Comparison of ENCODE assay signal across 22 cellular contexts in genomic region chr5:133260715-133261114, GRCh38.
DNase-seq lines count a peak whose midpoint lies in the region; ATAC-seq, FAIRE-seq and TF ChIP-seq lines count a peak whose summit lies in the region.
"Had no signal": no experiment of that assay in that cellular context is flagged by ENCODE, and none has a peak within 500 bp of the region (broad histone marks: within the 10 kb centered on the region; RNA-seq: fewer than 3 reads in every experiment).

No MANE protein-coding gene starts in this region.

- TF ChIP-seq POLR2A in A549 (IDR thresholded peaks at IDR 0.05; ENCODE audit: low read length) = no peak

- POLR2A ChIA-PET in A549 (lab: Yijun Ruan, JAX) = no interaction called here

- H3K4me1 ChIP-seq in A549 (no peaks in the 10 kb centered on the region), DND-41 (ENCODE audit: insufficient read depth, low read length) (peaks cover 54% of the 10 kb centered on the region)
- H3K4me1 ChIP-seq: right atrium auricular region had no signal

- DNase-seq in A549 (ENCODE audit: low read depth in 1 of 2, low spot score in 1 of 2) (no peak), DND-41 (peak; percentile 39), OCI-M1 (lab: John Stamatoyannopoulos, UW) (peak; percentile 3), choroid plexus epithelial cell (ENCODE audit: low read depth) (peak; percentile 36), GF-D8 (lab: John Stamatoyannopoulos, UW) (no peak), NOMO-1 (lab: John Stamatoyannopoulos, UW; ENCODE audit: unreplicated experiment in 2 of 2) (no peak)
- no peak for DNase-seq in activated T-cell treated with anti-CD3 and anti-CD28 coated beads, Interleukin-2, amount 50 U/mL, for 72 hours
- DNase-seq: activated CD4-positive, alpha-beta T cell treated with anti-CD3 and anti-CD28 coated beads for 48 hours; activated CD8-positive, alpha-beta memory T cell treated with anti-CD3 and anti-CD28 coated beads, Interleukin-2, amount 50 U/mL, for 4 hours; activated naive CD4-positive, alpha-beta T cell treated with Interleukin-2 at 50 U/mL for 16 hours; caudate nucleus; effector memory CD4-positive, alpha-beta T cell; KBM-7; left cardiac atrium; midbrain; NCI-H1105; stimulated activated CD4-positive, alpha-beta T cell treated with anti-CD3 and anti-CD28 coated beads, Interleukin-1b, Interleukin-23, amount 100 ng/mL, for 48 hours; substantia nigra had no signal

- peak; percentile 62 to 72 for TF ChIP-seq RAD21 in A549 (conservative IDR thresholded peaks at IDR 0.05 in 1 of 2, IDR thresholded peaks at IDR 0.05 in 1 of 2)

- CTCF ChIA-PET in A549 (lab: Yijun Ruan, JAX) = interaction anchor here (0.7 to 3.2 kb wide), 13 partner anchors 9 to 157 kb away, joined by 3 to 25 read pairs (median 3); no protein-coding TSS in a partner anchor

- no peaks in the 10 kb centered on the region for H3K9me3 Mint-ChIP-seq in activated T-cell treated with anti-CD3 and anti-CD28 coated beads, Interleukin-2, amount 50 U/mL, for 72 hours

- H3K9me3 ChIP-seq in A549 (no peaks in the 10 kb centered on the region), DND-41 (ENCODE audit: insufficient read depth, low read length, severe bottlenecking) (no peaks in the 10 kb centered on the region)
- H3K9me3 ChIP-seq: right atrium auricular region, SJSA1 had no signal

- H3K4me1 Mint-ChIP-seq in activated T-cell treated with anti-CD3 and anti-CD28 coated beads, Interleukin-2, amount 50 U/mL, for 72 hours (ENCODE audit: low read depth) = peaks cover 37% of the 10 kb centered on the region

- no peak overlapping the region for H3K4me3 Mint-ChIP-seq in activated T-cell treated with anti-CD3 and anti-CD28 coated beads, Interleukin-2, amount 50 U/mL, for 72 hours

- TF ChIP-seq CTCF in A549 (IDR thresholded peaks at IDR 0.05) (peak; percentile 31; the same call in 2 of the 3 replicates), DND-41 (IDR thresholded peaks at IDR 0.05; ENCODE audit: borderline replicate concordance, extremely low read depth, low read length, poor library complexity, severe bottlenecking) (peak; percentile 45), choroid plexus epithelial cell (conservative IDR thresholded peaks at IDR 0.05; ENCODE audit: low read depth, low read length) (peak; percentile 55)

- H3K27ac Mint-ChIP-seq in activated T-cell treated with anti-CD3 and anti-CD28 coated beads, Interleukin-2, amount 50 U/mL, for 72 hours = no peak overlapping the region

- no peak overlapping the region for H3K9ac ChIP-seq in DND-41 (ENCODE audit: low read depth, low read length)

- no peaks in the 10 kb centered on the region for H3K36me3 ChIP-seq in DND-41 (ENCODE audit: insufficient read depth, low read length)
- H3K36me3 ChIP-seq: right atrium auricular region, SJSA1 had no signal

- H3K4me2 ChIP-seq in A549 = no peak overlapping the region
- H3K4me2 ChIP-seq in DND-41 (ENCODE audit: insufficient read depth, low read length) = no peak overlapping the region

- 0 out of 2 replicates have a peak, but pooled peaks cover 2% of the 10 kb centered on the region for H4K20me1 ChIP-seq in DND-41 (ENCODE audit: insufficient read depth, low read length)

- ATAC-seq in A549 (peak; percentile 58 to 76; a peak in 5 of 6 replicates), DND-41 (ENCODE audit: insufficient read depth, low read depth) (no peak), HG02885 (IDR thresholded peaks at IDR 0.05; ENCODE audit: poor library complexity, unreplicated experiment) (no peak)
- no peak for ATAC-seq in activated T-cell treated with anti-CD3 and anti-CD28 coated beads, Interleukin-2, amount 50 U/mL, for 72 hours (replicated peaks in 1 of 2)
- ATAC-seq: left cardiac atrium had no signal

- 52% methylated on average over 3 of the region's 3 CpGs for WGBS in A549 (ENCODE audit: missing lambda C conversion rate)

- H3K27ac ChIP-seq in A549 (peak overlapping the region in 1 of 2 experiments; percentile 18; a peak in 1 of 6 replicates), DND-41 (ENCODE audit: low read length) (no peak overlapping the region)
- H3K27ac ChIP-seq: right atrium auricular region, SJSA1 had no signal

- H3K79me2 ChIP-seq in DND-41 (ENCODE audit: insufficient read depth, low read length) = no peaks in the 10 kb centered on the region

- no peak for TF ChIP-seq EP300 in A549 (IDR thresholded peaks at IDR 0.05)

- no peak overlapping the region for H2AFZ ChIP-seq in DND-41 (ENCODE audit: low read depth, low read length)

- no peaks in the 10 kb centered on the region for H3K27me3 ChIP-seq in DND-41 (ENCODE audit: insufficient read depth, low read length, poor library complexity)
- H3K27me3 ChIP-seq: right atrium auricular region had no signal

- H3K4me3 ChIP-seq in A549 = no peak overlapping the region
- H3K4me3 ChIP-seq in DND-41 (ENCODE audit: low read depth in 1 of 2, low read length in 2 of 2) = no peak overlapping the region
- H3K4me3 ChIP-seq in choroid plexus epithelial cell (ENCODE audit: low read depth, low read length) = no peak overlapping the region
- H3K4me3 ChIP-seq: right atrium auricular region, SJSA1 had no signal

- H3K27me3 Mint-ChIP-seq in activated T-cell treated with anti-CD3 and anti-CD28 coated beads, Interleukin-2, amount 50 U/mL, for 72 hours (ENCODE audit: low read depth) = peaks cover 9% of the 10 kb centered on the region

- H3K36me3 Mint-ChIP-seq in activated T-cell treated with anti-CD3 and anti-CD28 coated beads, Interleukin-2, amount 50 U/mL, for 72 hours (ENCODE audit: insufficient read depth in 2 of 2) = no peaks in the 10 kb centered on the region

- no peak for FAIRE-seq in A549 (lab: Jason Lieb, UNC)
- FAIRE-seq: D721Med had no signal

TF ChIP-seq in A549, 52 proteins besides CTCF, POLR2A, EP300 and RAD21:
- TF ChIP-seq SMC3 (IDR thresholded peaks at IDR 0.05) (peak; percentile 47), CHD4 (IDR thresholded peaks at IDR 0.05; ENCODE audit: borderline replicate concordance) (no peak)

Comparison
In these comparisons a context has a peak if more than half of its experiments do, and no peak if none do; other contexts are left out.
1. ATAC-seq: peak in A549 (2 of 2); none in DND-41 (single experiment), HG02885 (single experiment) and activated T-cell treated with anti-CD3 and anti-CD28 coated beads, Interleukin-2, amount 50 U/mL, for 72 hours (0 of 2).
2. DNase-seq: peak in DND-41 (single experiment), OCI-M1 (single experiment) and choroid plexus epithelial cell (single experiment); none in A549 (0 of 2), GF-D8 (single experiment), NOMO-1 (0 of 2) and activated T-cell treated with anti-CD3 and anti-CD28 coated beads, Interleukin-2, amount 50 U/mL, for 72 hours (0 of 2).
3. Peak in every context shown above with its lines, with median percentiles within 50 percentile points of each other: CTCF ChIP-seq.